Comparison of ENCODE assay signal across 8 cellular contexts in the genomic region with DNA sequence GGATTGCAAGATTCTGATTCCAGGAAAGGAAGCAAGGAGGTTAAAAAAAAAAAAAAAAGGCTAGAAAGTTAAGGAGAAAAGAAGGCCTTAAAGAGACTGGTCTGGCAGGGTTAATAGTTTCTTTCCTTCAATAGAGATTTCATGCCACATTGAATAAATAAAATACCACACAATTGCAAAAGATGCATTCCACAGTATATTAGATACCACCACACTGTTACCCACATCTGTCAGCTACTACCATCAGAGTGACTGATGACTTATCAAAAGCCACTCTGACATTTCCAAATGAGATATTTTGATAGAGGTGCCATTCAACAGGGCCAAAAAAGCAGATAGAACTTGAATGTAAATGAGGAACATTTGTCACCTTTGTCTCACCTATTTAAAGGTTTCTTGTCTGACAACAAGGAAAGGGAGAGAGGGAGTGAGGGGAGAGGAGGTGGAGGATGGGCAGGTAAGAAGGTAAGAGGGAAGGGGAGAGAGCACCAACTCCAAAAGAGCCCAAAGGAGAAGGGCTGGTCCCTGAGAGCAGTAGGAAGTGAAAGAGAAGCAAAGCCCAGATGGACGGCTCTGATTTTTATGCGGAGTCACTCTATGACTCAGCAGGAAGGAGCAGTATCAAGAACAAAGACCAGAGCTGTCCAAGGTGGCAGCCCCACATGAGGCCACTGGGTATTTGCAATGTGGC.
DNase-seq lines count a peak whose midpoint lies in the region; ATAC-seq, FAIRE-seq and TF ChIP-seq lines count a peak whose summit lies in the region.

No MANE protein-coding gene starts in this region.

- TF ChIP-seq CTCF in RWPE2 (IDR thresholded peaks at IDR 0.05; ENCODE audit: poor library complexity, severe bottlenecking) = no peak
- no peak for TF ChIP-seq CTCF in fibroblast of pulmonary artery (IDR thresholded peaks at IDR 0.05; ENCODE audit: low read length, missing control alignments)

- H3K36me3 Mint-ChIP-seq in stimulated activated naive B cell treated with anti-CD40 and anti-IgM and Interleukin-4, amounts not matched to agents 10 μg/mL and 1 μg/mL and 100 μg/mL, for 72 hours = no peaks in the 10 kb centered on the region

- no peaks in the 10 kb centered on the region for H3K9me3 ChIP-seq in RWPE2 (ENCODE audit: severe bottlenecking)

- no peak overlapping the region for H3K4me3 ChIP-seq in RWPE2 (ENCODE audit: severe bottlenecking)
- H3K4me3 ChIP-seq in fibroblast of pulmonary artery (replicated peaks; ENCODE audit: low read depth, low read length) = no peak overlapping the region

- H3K27me3 ChIP-seq in RWPE2 (ENCODE audit: insufficient read depth, poor library complexity, severe bottlenecking) = no peaks in the 10 kb centered on the region

- no peak for FAIRE-seq in H54 (lab: Jason Lieb, UNC)

- H3K36me3 ChIP-seq in RWPE2 (ENCODE audit: low read depth) = no peaks in the 10 kb centered on the region

- no peak overlapping the region for H3K27ac ChIP-seq in RWPE2 (ENCODE audit: poor library complexity, severe bottlenecking)

- peak overlapping the region; percentile 56 for H3K27ac Mint-ChIP-seq in stimulated activated naive B cell treated with anti-CD40 and anti-IgM and Interleukin-4, amounts not matched to agents 10 μg/mL and 1 μg/mL and 100 μg/mL, for 72 hours

- ATAC-seq in RWPE2 (ENCODE audit: low read depth) (peak; percentile 74), GM21825 (IDR thresholded peaks at IDR 0.05; ENCODE audit: unreplicated experiment) (no peak), GM19395 (IDR thresholded peaks at IDR 0.05; ENCODE audit: unreplicated experiment) (no peak)
- ATAC-seq in stimulated activated naive B cell treated with anti-CD40 and anti-IgM and Interleukin-4, amounts not matched to agents 10 μg/mL and 1 μg/mL and 100 μg/mL, for 72 hours (replicated peaks) = peak; percentile 64 to 66

- peaks cover 28 to 29% of the 10 kb centered on the region in 2 donors for H3K27me3 Mint-ChIP-seq in stimulated activated naive B cell treated with anti-CD40 and anti-IgM and Interleukin-4, amounts not matched to agents 10 μg/mL and 1 μg/mL and 100 μg/mL, for 72 hours

- TF ChIP-seq POLR2A in H54 (IDR thresholded peaks at IDR 0.05; ENCODE audit: low read depth, low read length) = no peak

- H3K4me1 ChIP-seq in RWPE2 (ENCODE audit: insufficient read depth, poor library complexity, severe bottlenecking) = no peaks in the 10 kb centered on the region

- H3K4me1 Mint-ChIP-seq in stimulated activated naive B cell treated with anti-CD40 and anti-IgM and Interleukin-4, amounts not matched to agents 10 μg/mL and 1 μg/mL and 100 μg/mL, for 72 hours = peaks cover 4 to 5% of the 10 kb centered on the region in 2 donors

- peak; percentile 23 for DNase-seq in DMS 273 treated with DMSO at 0.1 percent for 48 hours (lab: John Stamatoyannopoulos, UW)
- peak; percentile 81 for DNase-seq in H54 (ENCODE audit: insufficient read length, low spot score)
- no peak for DNase-seq in RWPE2 (ENCODE audit: low spot score)
- DNase-seq in fibroblast of pulmonary artery (ENCODE audit: low read depth) = peak; percentile 83
- no peak for DNase-seq in stimulated activated naive B cell treated with anti-CD40 and anti-IgM and Interleukin-4, amounts not matched to agents 10 μg/mL and 1 μg/mL and 100 μg/mL, for 72 hours
- no peak for DNase-seq in NCI-H187 treated with DMSO at 0.1 percent for 48 hours (lab: John Stamatoyannopoulos, UW)

- no peak overlapping the region for H3K4me3 Mint-ChIP-seq in stimulated activated naive B cell treated with anti-CD40 and anti-IgM and Interleukin-4, amounts not matched to agents 10 μg/mL and 1 μg/mL and 100 μg/mL, for 72 hours

- H3K9me3 Mint-ChIP-seq in stimulated activated naive B cell treated with anti-CD40 and anti-IgM and Interleukin-4, amounts not matched to agents 10 μg/mL and 1 μg/mL and 100 μg/mL, for 72 hours = no peaks in the 10 kb centered on the region

Comparison
In these comparisons a context has a peak if more than half of its experiments do, and no peak if none do; other contexts are left out.
1. DNase-seq: peak in DMS 273 treated with DMSO at 0.1 percent for 48 hours (single experiment), H54 (single experiment) and fibroblast of pulmonary artery (single experiment); none in RWPE2 (single experiment), stimulated activated naive B cell treated with anti-CD40 and anti-IgM and Interleukin-4, amounts not matched to agents 10 μg/mL and 1 μg/mL and 100 μg/mL, for 72 hours (single experiment) and NCI-H187 treated with DMSO at 0.1 percent for 48 hours (single experiment).
2. ATAC-seq: peak in RWPE2 (single experiment) and stimulated activated naive B cell treated with anti-CD40 and anti-IgM and Interleukin-4, amounts not matched to agents 10 μg/mL and 1 μg/mL and 100 μg/mL, for 72 hours (2 of 2); none in GM21825 (single experiment) and GM19395 (single experiment).